24 cellular contexts compared by ENCODE assay signal in genomic region chrX:43899878-43900815, GRCh38. TPM values are rescaled to one million over a fixed set of nuclear protein-coding genes. Genes with fewer than 3 reads are reported as not detected.
DNase-seq lines count a peak whose midpoint lies in the region; ATAC-seq and TF ChIP-seq lines count a peak whose summit lies in the region.
"Had no signal": no experiment of that assay in that cellular context is flagged by ENCODE, and none has a peak within 500 bp of the region (broad histone marks: within the 10 kb centered on the region; RNA-seq: fewer than 3 reads in every experiment).

No MANE protein-coding gene starts in this region.

- intact Hi-C loops in ascending aorta (cut with DNase I), result loop anchor here (5.0 kb wide), 1 partner anchor 43 kb away; no protein-coding TSS in a partner anchor

- H3K14ac ChIP-seq in H9 (ENCODE audit: insufficient read depth, low read length), result no peak overlapping the region

- H4K20me1 ChIP-seq in H9 (ENCODE audit: control insufficient read depth, insufficient read depth, insufficient read length), result no peaks in the 10 kb centered on the region

- H3K79me2 ChIP-seq in H9 (ENCODE audit: insufficient read depth, low read length), result no peaks in the 10 kb centered on the region

- ATAC-seq in HG03378 (IDR thresholded peaks at IDR 0.05; ENCODE audit: unreplicated experiment) (no peak), HG03354 (IDR thresholded peaks at IDR 0.05; ENCODE audit: poor library complexity, severe bottlenecking, unreplicated experiment) (no peak)
- ATAC-seq: HCT116, Panc1, SK-N-SH treated with all-trans-retinoic acid at 6 μM for 48 hours had no signal

- H3K18ac ChIP-seq in H9 (ENCODE audit: insufficient read length, low read depth, low read length), result no peak overlapping the region

- TF ChIP-seq CTCF in H9 (conservative IDR thresholded peaks at IDR 0.05) (no peak), ascending aorta (IDR thresholded peaks at IDR 0.05) (no peak), nephron (IDR thresholded peaks at IDR 0.05; ENCODE audit: unreplicated experiment in 3 of 3) (no peak), foreskin fibroblast (IDR thresholded peaks at IDR 0.05; ENCODE audit: low read depth, low read length) (no peak)

- H4K91ac ChIP-seq in H9 (ENCODE audit: insufficient read length, low read depth, low read length), result no peak overlapping the region

- H3K9me3 Mint-ChIP-seq in H9, result peaks cover 53 to 71% of the 10 kb centered on the region in 2 experiments
- H3K9me3 Mint-ChIP-seq in nephron, result no peaks in the 10 kb centered on the region
- H3K9me3 Mint-ChIP-seq: CD8-positive, alpha-beta memory T cell had no signal

- H3K36me3 Mint-ChIP-seq in H9 (ENCODE audit: insufficient read depth in 1 of 3, low read depth in 3 of 3) (peaks cover 0 to 3% (median 0%) of the 10 kb centered on the region in 3 experiments; a peak in 2 of 7 replicates), nephron (ENCODE audit: low read depth) (no peaks in the 10 kb centered on the region)
- H3K36me3 Mint-ChIP-seq: CD8-positive, alpha-beta memory T cell had no signal

- no peak overlapping the region for H3K4me3 Mint-ChIP-seq in H9
- H3K4me3 Mint-ChIP-seq in nephron, result no peak overlapping the region
- H3K4me3 Mint-ChIP-seq: CD8-positive, alpha-beta memory T cell had no signal

- no peak overlapping the region for H2BK12ac ChIP-seq in H9 (ENCODE audit: insufficient read length, low read depth, low read length)

- H3K27me3 ChIP-seq in H9 (ENCODE audit: insufficient read depth, low read length) (no peaks in the 10 kb centered on the region), ascending aorta (no peaks in the 10 kb centered on the region), subcutaneous abdominal adipose tissue (ENCODE audit: control insufficient read depth in 5 of 5, insufficient read depth in 4 of 5, low read length in 5 of 5) (peaks cover 0 to 11% (median 8%) of the 10 kb centered on the region in 5 donors)

- no peak overlapping the region for H3K4ac ChIP-seq in H9 (ENCODE audit: low read depth, low read length)

- H3K56ac ChIP-seq in H9 (ENCODE audit: insufficient read length, low read depth, low read length), result no peak overlapping the region

- no peak overlapping the region for H4K5ac ChIP-seq in H9 (ENCODE audit: insufficient read length, low read depth, low read length)

- H2BK20ac ChIP-seq in H9 (ENCODE audit: low read depth, low read length, poor library complexity, severe bottlenecking), result no peak overlapping the region

- H3K4me3 ChIP-seq in ascending aorta (no peak overlapping the region), subcutaneous abdominal adipose tissue (ENCODE audit: low read depth in 1 of 5, low read length in 5 of 5) (no peak overlapping the region), foreskin fibroblast (ENCODE audit: low read depth in 1 of 2, low read length in 2 of 2) (no peak overlapping the region)
- H3K4me3 ChIP-seq: GM23248 had no signal

- no peak overlapping the region for H2BK120ac ChIP-seq in H9 (ENCODE audit: low read depth, low read length, poor library complexity, severe bottlenecking)

- H3K27ac ChIP-seq in H9 (ENCODE audit: insufficient read length, low read depth, low read length) (no peak overlapping the region), ascending aorta (peak overlapping the region; percentile 29 to 62), subcutaneous abdominal adipose tissue (ENCODE audit: low read depth, low read length) (peak overlapping the region; percentile 57)
- H3K27ac ChIP-seq: C4-2B, GM23248 had no signal

- DNase-seq in H9 (no peak), ascending aorta (ENCODE audit: low spot score in 2 of 2) (no peak), foreskin fibroblast (no peak)
- DNase-seq in activated CD4-positive, alpha-beta T cell treated with anti-CD3 and anti-CD28 coated beads, Interleukin-2, amount 50 U/mL, for 4 hours, result no peak
- DNase-seq: Calu3; CD8-positive, alpha-beta memory T cell; DMS153; GM23248; NCI-H1092; NCI-H1436 treated with DMSO at 0.1 percent for 48 hours; NCI-H2029; NCI-H226; NCI-H524; NCI-H774; NK-92 treated with Interleukin-12 subunit alpha and Interleukin-12 subunit beta, amount 100 ng/mL, for 24 hours had no signal

- H2AFZ ChIP-seq in H9 (ENCODE audit: low read length), result no peak overlapping the region
- H2AFZ ChIP-seq: GM23248 had no signal

- H3K4me1 ChIP-seq in H9 (ENCODE audit: insufficient read depth, low read length) (no peaks in the 10 kb centered on the region; the same call in 1 of the 2 replicates), ascending aorta (no peaks in the 10 kb centered on the region), subcutaneous abdominal adipose tissue (ENCODE audit: control insufficient read depth in 5 of 5, insufficient read depth in 5 of 5, low read length in 5 of 5) (peaks cover 0 to 9% (median 0%) of the 10 kb centered on the region in 5 donors)

- H3K79me1 ChIP-seq in H9 (ENCODE audit: insufficient read depth, low read depth, low read length, poor library complexity, severe bottlenecking), result no peaks in the 10 kb centered on the region

- no peak overlapping the region for H3K9ac ChIP-seq in H9 (ENCODE audit: extremely low read depth, insufficient read length, low read length)
- no peak overlapping the region for H3K9ac ChIP-seq in subcutaneous abdominal adipose tissue (ENCODE audit: low read length in 5 of 5)
- H3K9ac ChIP-seq: GM23248 had no signal

- no peaks in the 10 kb centered on the region for H3K36me3 ChIP-seq in ascending aorta
- no peaks in the 10 kb centered on the region for H3K36me3 ChIP-seq in subcutaneous abdominal adipose tissue (ENCODE audit: control insufficient read depth in 5 of 5, insufficient read depth in 5 of 5, low read length in 5 of 5)

- no peak overlapping the region for H2AK5ac ChIP-seq in H9 (ENCODE audit: insufficient read length, low read length)

- WGBS in H9 (ENCODE audit: extremely low coverage, insufficient read length, low lambda C conversion rate), result no CpG with 5 or more reads among the region's 5 CpGs

- H3K9me3 ChIP-seq in H9 (ENCODE audit: control insufficient read depth, low read depth, low read length) (peaks cover 18% of the 10 kb centered on the region), ascending aorta (no peaks in the 10 kb centered on the region), subcutaneous abdominal adipose tissue (ENCODE audit: control insufficient read depth in 5 of 5, low read length in 5 of 5) (no peaks in the 10 kb centered on the region)

- no peak overlapping the region for H2BK5ac ChIP-seq in H9 (ENCODE audit: insufficient read length, low read length)

- peak overlapping the region in 2 of 3 experiments; percentile 82 to 90; a peak in 4 of 7 replicates for H3K27ac Mint-ChIP-seq in H9
- peak overlapping the region; percentile 16 to 39 (median 22) for H3K27ac Mint-ChIP-seq in nephron
- H3K27ac Mint-ChIP-seq: CD8-positive, alpha-beta memory T cell had no signal

- no peak overlapping the region for H3K23ac ChIP-seq in H9 (ENCODE audit: insufficient read length, low read depth, low read length)

- no peaks in the 10 kb centered on the region for H3K27me3 Mint-ChIP-seq in H9 (ENCODE audit: low read depth)
- H3K27me3 Mint-ChIP-seq in nephron (ENCODE audit: low read depth), result no peaks in the 10 kb centered on the region

- H3T11ph ChIP-seq in H9 (ENCODE audit: low read length), result no peak overlapping the region

- H3K4me1 Mint-ChIP-seq in H9 (peaks cover 16 to 18% of the 10 kb centered on the region in 2 experiments), nephron (no peaks in the 10 kb centered on the region)
- H3K4me1 Mint-ChIP-seq: CD8-positive, alpha-beta memory T cell had no signal

- no peak overlapping the region for H2BK15ac ChIP-seq in H9 (ENCODE audit: low read depth, low read length)

- no peak overlapping the region for H3K4me2 ChIP-seq in H9 (ENCODE audit: insufficient read depth, insufficient read length, low read length)

- no peak overlapping the region for H4K8ac ChIP-seq in H9 (replicated peaks; ENCODE audit: insufficient read length, low read depth, low read length)

- H3K23me2 ChIP-seq in H9 (ENCODE audit: insufficient read length, low read depth, low read length, poor library complexity, severe bottlenecking), result no peaks in the 10 kb centered on the region

RNA-seq across cellular contexts. Expression of gene MAOB, which starts 17.9 kb away (rescaled TPM):
- total RNA-seq in H9 (2021), result 1.1 and 1.4 TPM in 2 replicates
- total RNA-seq in ascending aorta, result 4.6 TPM
- total RNA-seq: A172; CD8-positive, alpha-beta memory T cell; GM23248 had no signal
